9 cellular contexts compared by ENCODE assay signal in the genomic region with DNA sequence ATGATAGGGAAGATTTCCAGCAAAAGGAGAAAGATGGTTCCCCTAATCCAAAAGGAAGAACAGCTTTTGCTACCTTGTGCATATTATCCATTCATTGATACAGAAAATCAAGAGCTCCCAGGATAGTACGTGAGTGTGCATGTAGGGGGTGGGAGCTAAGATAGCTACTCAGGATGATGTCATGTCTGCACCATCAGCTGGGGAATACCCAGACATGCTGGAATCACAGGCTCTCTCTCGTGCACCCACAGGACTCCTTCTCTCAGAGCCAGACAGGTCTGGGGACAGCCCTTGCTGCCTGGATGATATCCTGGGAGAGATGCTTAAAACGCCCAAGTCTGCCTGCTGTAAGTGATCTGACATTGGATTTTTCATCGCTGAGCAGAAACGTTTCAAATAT. TPM values are rescaled to one million over a fixed set of nuclear protein-coding genes. Genes with fewer than 3 reads are reported as not detected.
DNase-seq lines count a peak whose midpoint lies in the region; ATAC-seq and TF ChIP-seq lines count a peak whose summit lies in the region.
"Had no signal": no experiment of that assay in that cellular context is flagged by ENCODE, and none has a peak within 500 bp of the region (broad histone marks: within the 10 kb centered on the region; RNA-seq: fewer than 3 reads in every experiment).

No MANE protein-coding gene starts in this region.

- H4K91ac ChIP-seq in H9 (ENCODE audit: insufficient read length, low read depth, low read length), result no peak overlapping the region

- no peak for ATAC-seq in upper lobe of right lung
- no peak for ATAC-seq in GM19328 (IDR thresholded peaks at IDR 0.05; ENCODE audit: unreplicated experiment)

- no peak overlapping the region for H2BK15ac ChIP-seq in H9 (ENCODE audit: low read depth, low read length)

- no peak overlapping the region for H4K5ac ChIP-seq in H9 (ENCODE audit: insufficient read length, low read depth, low read length)

- H2AK5ac ChIP-seq in H9 (ENCODE audit: insufficient read length, low read length), result no peak overlapping the region

- H3K36me3 Mint-ChIP-seq in H9 (ENCODE audit: insufficient read depth in 1 of 3, low read depth in 3 of 3), result peaks cover 37 to 41% (median 40%) of the 10 kb centered on the region in 3 experiments
- peaks cover 41% of the 10 kb centered on the region for H3K36me3 Mint-ChIP-seq in activated CD4-positive, alpha-beta T cell treated with anti-CD3 and anti-CD28 coated beads, Interleukin-2, amount 10 ng/mL, durations not matched to agents 24 days and 14 days (ENCODE audit: low read depth)
- H3K36me3 Mint-ChIP-seq in Calu3 (ENCODE audit: insufficient read depth, unreplicated experiment), result no peaks in the 10 kb centered on the region

- H3K27me3 ChIP-seq in H9 (ENCODE audit: insufficient read depth, low read length) (no peaks in the 10 kb centered on the region), upper lobe of right lung (no peaks in the 10 kb centered on the region)

- no peak overlapping the region for H2BK20ac ChIP-seq in H9 (ENCODE audit: low read depth, low read length, poor library complexity, severe bottlenecking)

- no peak overlapping the region for H2AFZ ChIP-seq in H9 (ENCODE audit: low read length)

- intact Hi-C loops in activated CD4-positive, alpha-beta T cell treated with anti-CD3 and anti-CD28 coated beads, Interleukin-2, amount 10 ng/mL, durations not matched to agents 24 days and 14 days (cut with micrococcal nuclease), result no loop called here
- intact Hi-C loops in upper lobe of right lung (cut with DNase I), result no loop called here
- intact Hi-C loops in Calu3 (cut with micrococcal nuclease; ENCODE audit: unreplicated experiment), result no loop called here

- no peak overlapping the region for H3K23ac ChIP-seq in H9 (ENCODE audit: insufficient read length, low read depth, low read length)

- H3K9me3 ChIP-seq in H9 (ENCODE audit: control insufficient read depth, low read depth, low read length) (no peaks in the 10 kb centered on the region), upper lobe of right lung (no peaks in the 10 kb centered on the region)

- no peak overlapping the region for H3K18ac ChIP-seq in H9 (ENCODE audit: insufficient read length, low read depth, low read length)

- H3K9ac ChIP-seq in H9 (ENCODE audit: extremely low read depth, insufficient read length, low read length), result no peak overlapping the region

- H3K9me3 Mint-ChIP-seq in H9, result peaks cover 3 to 13% of the 10 kb centered on the region in 2 experiments; a peak in 4 of 5 replicates
- peaks cover 8% of the 10 kb centered on the region for H3K9me3 Mint-ChIP-seq in activated CD4-positive, alpha-beta T cell treated with anti-CD3 and anti-CD28 coated beads, Interleukin-2, amount 10 ng/mL, durations not matched to agents 24 days and 14 days
- H3K9me3 Mint-ChIP-seq in Calu3 (ENCODE audit: low read depth, unreplicated experiment), result peaks cover 3% of the 10 kb centered on the region

- no peak overlapping the region for H2BK120ac ChIP-seq in H9 (ENCODE audit: low read depth, low read length, poor library complexity, severe bottlenecking)

- peaks cover 7 to 38% of the 10 kb centered on the region in 2 experiments for H3K4me1 Mint-ChIP-seq in H9
- H3K4me1 Mint-ChIP-seq in activated CD4-positive, alpha-beta T cell treated with anti-CD3 and anti-CD28 coated beads, Interleukin-2, amount 10 ng/mL, durations not matched to agents 24 days and 14 days, result peaks cover 17% of the 10 kb centered on the region
- no peaks in the 10 kb centered on the region for H3K4me1 Mint-ChIP-seq in Calu3 (ENCODE audit: low read depth, unreplicated experiment)

- WGBS in H9 (ENCODE audit: extremely low coverage, insufficient read length, low lambda C conversion rate), result no CpG with 5 or more reads among the region's 5 CpGs

- H3K36me3 ChIP-seq in upper lobe of right lung, result no peaks in the 10 kb centered on the region

- H3K14ac ChIP-seq in H9 (ENCODE audit: insufficient read depth, low read length), result no peak overlapping the region

- no TSS peak for BruUV-seq in Calu3 (replicated peaks; lab: Mats Ljungman, UMichigan)

- H3K4me3 Mint-ChIP-seq in H9, result no peak overlapping the region
- H3K4me3 Mint-ChIP-seq in activated CD4-positive, alpha-beta T cell treated with anti-CD3 and anti-CD28 coated beads, Interleukin-2, amount 10 ng/mL, durations not matched to agents 24 days and 14 days, result no peak overlapping the region
- no peak overlapping the region for H3K4me3 Mint-ChIP-seq in Calu3 (ENCODE audit: low read depth, unreplicated experiment)
- H3K4me3 Mint-ChIP-seq: nephron had no signal

- TF ChIP-seq CTCF in H9 (conservative IDR thresholded peaks at IDR 0.05) (no peak), upper lobe of right lung (IDR thresholded peaks at IDR 0.05) (no peak), Calu3 (IDR thresholded peaks at IDR 0.05; ENCODE audit: unreplicated experiment) (no peak)

- H3K4me1 ChIP-seq in H9 (ENCODE audit: insufficient read depth, low read length) (no peaks in the 10 kb centered on the region; the same call in 1 of the 2 replicates), upper lobe of right lung (peaks cover 5% of the 10 kb centered on the region)

- H3K27me3 Mint-ChIP-seq in H9 (ENCODE audit: low read depth) (no peaks in the 10 kb centered on the region), Calu3 (ENCODE audit: unreplicated experiment) (no peaks in the 10 kb centered on the region)
- no peaks in the 10 kb centered on the region for H3K27me3 Mint-ChIP-seq in activated CD4-positive, alpha-beta T cell treated with anti-CD3 and anti-CD28 coated beads, Interleukin-2, amount 10 ng/mL, durations not matched to agents 24 days and 14 days

- H3K27ac ChIP-seq in H9 (ENCODE audit: insufficient read length, low read depth, low read length) (no peak overlapping the region), upper lobe of right lung (no peak overlapping the region)

- DNase-seq in EL (peak; percentile 65), H9 (no peak), kidney glomerular epithelial cell (lab: John Stamatoyannopoulos, UW) (peak; percentile 50), upper lobe of right lung (no peak), Calu3 (no peak), SHP77 treated with DMSO at 0.1 percent for 48 hours (lab: John Stamatoyannopoulos, UW) (no peak)
- no peak for DNase-seq in activated CD4-positive, alpha-beta T cell treated with anti-CD3 and anti-CD28 coated beads, Interleukin-2, amount 10 ng/mL, durations not matched to agents 24 days and 14 days

- peaks cover 6% of the 10 kb centered on the region for H3K79me1 ChIP-seq in H9 (ENCODE audit: insufficient read depth, low read depth, low read length, poor library complexity, severe bottlenecking)

- CTCF ChIA-PET in Calu3 (lab: Charles Lee), result no interaction called here

- H4K20me1 ChIP-seq in H9 (ENCODE audit: control insufficient read depth, insufficient read depth, insufficient read length), result no peaks in the 10 kb centered on the region

- no peak overlapping the region for H2BK5ac ChIP-seq in H9 (ENCODE audit: insufficient read length, low read length)

- no peak overlapping the region for H2BK12ac ChIP-seq in H9 (ENCODE audit: insufficient read length, low read depth, low read length)

- H3K79me2 ChIP-seq in H9 (ENCODE audit: insufficient read depth, low read length), result peaks cover 48% of the 10 kb centered on the region; the same call in 1 of the 2 replicates

- no peak overlapping the region for H3K4me2 ChIP-seq in H9 (ENCODE audit: insufficient read depth, insufficient read length, low read length)

- H4K8ac ChIP-seq in H9 (replicated peaks; ENCODE audit: insufficient read length, low read depth, low read length), result no peak overlapping the region

- no peak overlapping the region for H3T11ph ChIP-seq in H9 (ENCODE audit: low read length)

- H3K23me2 ChIP-seq in H9 (ENCODE audit: insufficient read length, low read depth, low read length, poor library complexity, severe bottlenecking), result no peaks in the 10 kb centered on the region

- H3K4ac ChIP-seq in H9 (ENCODE audit: low read depth, low read length), result no peak overlapping the region

- H3K56ac ChIP-seq in H9 (ENCODE audit: insufficient read length, low read depth, low read length), result no peak overlapping the region

- H3K27ac Mint-ChIP-seq in H9 (peak overlapping the region in 2 of 3 experiments; percentile 33 to 56; a peak in 2 of 7 replicates), Calu3 (ENCODE audit: unreplicated experiment) (no peak overlapping the region)
- peak overlapping the region; percentile 29 for H3K27ac Mint-ChIP-seq in activated CD4-positive, alpha-beta T cell treated with anti-CD3 and anti-CD28 coated beads, Interleukin-2, amount 10 ng/mL, durations not matched to agents 24 days and 14 days
- H3K27ac Mint-ChIP-seq: nephron had no signal

- H3K4me3 ChIP-seq in upper lobe of right lung, result no peak overlapping the region

RNA-seq across cellular contexts. Expression of gene FOXN3, which starts 38.9 kb away (rescaled TPM):
- total RNA-seq in H9 (2021) (114 and 125 TPM in 2 replicates), upper lobe of right lung (103 TPM), Calu3 (2022) (11.8 and 12.1 TPM in 2 replicates)
- total RNA-seq in activated CD4-positive, alpha-beta T cell treated with anti-CD3 and anti-CD28 coated beads, Interleukin-2, amount 10 ng/mL, durations not matched to agents 24 days and 14 days, result 80.0 and 85.2 TPM in 2 replicates

Comparison
In these comparisons a context has a peak if more than half of its experiments do, and no peak if none do; other contexts are left out.
1. DNase-seq: peak in EL (single experiment) and kidney glomerular epithelial cell (single experiment); none in H9 (single experiment), activated CD4-positive, alpha-beta T cell treated with anti-CD3 and anti-CD28 coated beads, Interleukin-2, amount 10 ng/mL, durations not matched to agents 24 days and 14 days (single experiment), upper lobe of right lung (single experiment), Calu3 (single experiment) and SHP77 treated with DMSO at 0.1 percent for 48 hours (single experiment).